ENCODE assay signal across 9 cellular contexts in genomic region chr11:71372693-71373657, GRCh38.
DNase-seq lines count a peak whose midpoint lies in the region; ATAC-seq and TF ChIP-seq lines count a peak whose summit lies in the region.
"Had no signal": no experiment of that assay in that cellular context is flagged by ENCODE, and none has a peak within 500 bp of the region (broad histone marks: within the 10 kb centered on the region; RNA-seq: fewer than 3 reads in every experiment).

No MANE protein-coding gene starts in this region.

- no peak overlapping the region for H2AFZ ChIP-seq in H9 (ENCODE audit: low read length)

- H3K4me1 Mint-ChIP-seq in H9, result peaks cover 6 to 14% of the 10 kb centered on the region in 2 experiments
- H3K4me1 Mint-ChIP-seq in activated naive CD4-positive, alpha-beta T cell treated with anti-CD3 and anti-CD28 coated beads for 36 hours (ENCODE audit: low read depth), result no peaks in the 10 kb centered on the region

- H3K36me3 ChIP-seq in BE2C, result no peaks in the 10 kb centered on the region
- no peaks in the 10 kb centered on the region for H3K36me3 ChIP-seq in liver (ENCODE audit: control insufficient read depth in 4 of 4, insufficient read depth in 3 of 4, low read depth in 1 of 4, low read length in 3 of 4)
- H3K36me3 ChIP-seq: esophagus squamous epithelium had no signal

- CTCF ChIA-PET in activated naive CD4-positive, alpha-beta T cell treated with anti-CD3 and anti-CD28 coated beads for 36 hours (lab: Charles Lee), result no interaction called here

- no peak overlapping the region for H4K8ac ChIP-seq in H9 (replicated peaks; ENCODE audit: insufficient read length, low read depth, low read length)

- H3K4me2 ChIP-seq in H9 (ENCODE audit: insufficient read depth, insufficient read length, low read length), result no peak overlapping the region

- no peak overlapping the region for H3K27ac ChIP-seq in H9 (ENCODE audit: insufficient read length, low read depth, low read length)
- no peak overlapping the region for H3K27ac ChIP-seq in liver (ENCODE audit: low read depth in 1 of 2, low read length in 2 of 2)
- H3K27ac ChIP-seq: esophagus squamous epithelium had no signal

- no peaks in the 10 kb centered on the region for H3K9me3 ChIP-seq in BE2C
- H3K9me3 ChIP-seq in H9 (ENCODE audit: control insufficient read depth, low read depth, low read length), result no peaks in the 10 kb centered on the region
- H3K9me3 ChIP-seq in liver (ENCODE audit: control insufficient read depth in 4 of 4, low read length in 3 of 4), result no peaks in the 10 kb centered on the region
- H3K9me3 ChIP-seq: esophagus squamous epithelium had no signal

- H3K27me3 Mint-ChIP-seq in H9 (ENCODE audit: low read depth), result peaks cover 25% of the 10 kb centered on the region
- peaks cover 8% of the 10 kb centered on the region for H3K27me3 Mint-ChIP-seq in activated naive CD4-positive, alpha-beta T cell treated with anti-CD3 and anti-CD28 coated beads for 36 hours (ENCODE audit: low read depth)

- TF ChIP-seq CTCF in BE2C (IDR thresholded peaks at IDR 0.05; ENCODE audit: low read depth, low read length) (peak; percentile 11; the same call in 1 of the 2 replicates), H9 (conservative IDR thresholded peaks at IDR 0.05) (peak; percentile 65), liver (IDR thresholded peaks at IDR 0.05; ENCODE audit: low read depth, low read length, missing input control) (peak; percentile 33)

- no peak for ATAC-seq in GM21360 (IDR thresholded peaks at IDR 0.05; ENCODE audit: unreplicated experiment)

- no peak overlapping the region for H3K23ac ChIP-seq in H9 (ENCODE audit: insufficient read length, low read depth, low read length)

- peaks cover 0 to 2% (median 0%) of the 10 kb centered on the region in 3 experiments; a peak in 2 of 7 replicates for H3K36me3 Mint-ChIP-seq in H9 (ENCODE audit: insufficient read depth in 1 of 3, low read depth in 3 of 3)
- no peaks in the 10 kb centered on the region for H3K36me3 Mint-ChIP-seq in activated naive CD4-positive, alpha-beta T cell treated with anti-CD3 and anti-CD28 coated beads for 36 hours (ENCODE audit: low read depth)

- H4K91ac ChIP-seq in H9 (ENCODE audit: insufficient read length, low read depth, low read length), result no peak overlapping the region

- H3K4me3 ChIP-seq in BE2C (ENCODE audit: low read depth, low read length), result no peak overlapping the region
- no peak overlapping the region for H3K4me3 ChIP-seq in liver (ENCODE audit: low read depth in 1 of 3, low read length in 3 of 3)
- H3K4me3 ChIP-seq: esophagus squamous epithelium had no signal

- H3K14ac ChIP-seq in H9 (ENCODE audit: insufficient read depth, low read length), result no peak overlapping the region

- peak; percentile 73 to 77 for TF ChIP-seq RAD21 in liver (IDR thresholded peaks at IDR 0.05)

- H4K5ac ChIP-seq in H9 (ENCODE audit: insufficient read length, low read depth, low read length), result no peak overlapping the region

- H3K4ac ChIP-seq in H9 (ENCODE audit: low read depth, low read length), result no peak overlapping the region

- H3K18ac ChIP-seq in H9 (ENCODE audit: insufficient read length, low read depth, low read length), result no peak overlapping the region

- H3K4me1 ChIP-seq in BE2C (no peaks in the 10 kb centered on the region), H9 (ENCODE audit: insufficient read depth, low read length) (peaks cover 7% of the 10 kb centered on the region), liver (ENCODE audit: control insufficient read depth in 4 of 4, insufficient read depth in 4 of 4, low read length in 3 of 4) (no peaks in the 10 kb centered on the region)
- H3K4me1 ChIP-seq: esophagus squamous epithelium had no signal

- H3K9ac ChIP-seq in H9 (ENCODE audit: extremely low read depth, insufficient read length, low read length) (no peak overlapping the region), liver (ENCODE audit: low read depth in 1 of 2, low read length in 2 of 2) (no peak overlapping the region)

- H3K4me3 Mint-ChIP-seq in H9, result no peak overlapping the region
- H3K4me3 Mint-ChIP-seq in activated naive CD4-positive, alpha-beta T cell treated with anti-CD3 and anti-CD28 coated beads for 36 hours, result no peak overlapping the region

- no peak overlapping the region for H3K56ac ChIP-seq in H9 (ENCODE audit: insufficient read length, low read depth, low read length)

- no peak overlapping the region for H2BK15ac ChIP-seq in H9 (ENCODE audit: low read depth, low read length)

- H2BK20ac ChIP-seq in H9 (ENCODE audit: low read depth, low read length, poor library complexity, severe bottlenecking), result no peak overlapping the region

- H3K23me2 ChIP-seq in H9 (ENCODE audit: insufficient read length, low read depth, low read length, poor library complexity, severe bottlenecking), result no peaks in the 10 kb centered on the region

- H3K79me2 ChIP-seq in H9 (ENCODE audit: insufficient read depth, low read length), result no peaks in the 10 kb centered on the region

- peak overlapping the region in 1 of 3 experiments; percentile 54; a peak in 1 of 7 replicates for H3K27ac Mint-ChIP-seq in H9
- no peak overlapping the region for H3K27ac Mint-ChIP-seq in activated naive CD4-positive, alpha-beta T cell treated with anti-CD3 and anti-CD28 coated beads for 36 hours

- H2BK12ac ChIP-seq in H9 (ENCODE audit: insufficient read length, low read depth, low read length), result no peak overlapping the region

- no peak for DNase-seq in BE2C
- DNase-seq in H9, result no peak
- peak; percentile 2 for DNase-seq in amniotic epithelial cell (ENCODE audit: low read depth)
- no peak for DNase-seq in SIG-M5 (lab: John Stamatoyannopoulos, UW)
- DNase-seq in ecto neural progenitor cell (ENCODE audit: low spot score), result no peak
- DNase-seq in activated naive CD4-positive, alpha-beta T cell treated with anti-CD3 and anti-CD28 coated beads for 36 hours, result no peak
- DNase-seq: esophagus squamous epithelium had no signal

- H4K20me1 ChIP-seq in H9 (ENCODE audit: control insufficient read depth, insufficient read depth, insufficient read length), result no peaks in the 10 kb centered on the region

- H2BK120ac ChIP-seq in H9 (ENCODE audit: low read depth, low read length, poor library complexity, severe bottlenecking), result no peak overlapping the region

- no peak overlapping the region for H2AK5ac ChIP-seq in H9 (ENCODE audit: insufficient read length, low read length)

- intact Hi-C loops in activated naive CD4-positive, alpha-beta T cell treated with anti-CD3 and anti-CD28 coated beads for 36 hours (cut with micrococcal nuclease), result no loop called here

- H3K9me3 Mint-ChIP-seq in H9, result peaks cover 0 to 6% of the 10 kb centered on the region in 2 experiments; a peak in 2 of 5 replicates
- peaks cover 8% of the 10 kb centered on the region for H3K9me3 Mint-ChIP-seq in activated naive CD4-positive, alpha-beta T cell treated with anti-CD3 and anti-CD28 coated beads for 36 hours

- no peaks in the 10 kb centered on the region for H3K79me1 ChIP-seq in H9 (ENCODE audit: insufficient read depth, low read depth, low read length, poor library complexity, severe bottlenecking)

- no CpG with 5 or more reads among the region's 9 CpGs for whole genome bisulfite sequencing in H9 (ENCODE audit: extremely low coverage, insufficient read length, low lambda C conversion rate)
- 80% methylated on average over 9 of the region's 9 CpGs for WGBS in liver

- H3T11ph ChIP-seq in H9 (ENCODE audit: low read length), result no peak overlapping the region

- H3K27me3 ChIP-seq in BE2C (no peaks in the 10 kb centered on the region), H9 (ENCODE audit: insufficient read depth, low read length) (no peaks in the 10 kb centered on the region), liver (ENCODE audit: control insufficient read depth in 4 of 4, insufficient read depth in 4 of 4, low read length in 3 of 4) (no peaks in the 10 kb centered on the region)

- no peak overlapping the region for H2BK5ac ChIP-seq in H9 (ENCODE audit: insufficient read length, low read length)

TF ChIP-seq in liver, 16 proteins besides CTCF, POLR2A, EP300 and RAD21:
- TF ChIP-seq, protein P1, sequence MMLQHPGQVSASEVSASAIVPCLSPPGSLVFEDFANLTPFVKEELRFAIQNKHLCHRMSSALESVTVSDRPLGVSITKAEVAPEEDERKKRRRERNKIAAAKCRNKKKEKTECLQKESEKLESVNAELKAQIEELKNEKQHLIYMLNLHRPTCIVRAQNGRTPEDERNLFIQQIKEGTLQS (IDR thresholded peaks at IDR 0.05), result peak; percentile 29
- TF ChIP-seq RXRA (IDR thresholded peaks at IDR 0.05), result no peak

Comparison
In these comparisons a context has a peak if more than half of its experiments do, and no peak if none do; other contexts are left out.
1. CTCF ChIP-seq: peak in every context shown above with its lines; median percentile 65 in H9; 33 in liver; 11 in BE2C.